27 cellular contexts compared by ENCODE assay signal in the genomic region with DNA sequence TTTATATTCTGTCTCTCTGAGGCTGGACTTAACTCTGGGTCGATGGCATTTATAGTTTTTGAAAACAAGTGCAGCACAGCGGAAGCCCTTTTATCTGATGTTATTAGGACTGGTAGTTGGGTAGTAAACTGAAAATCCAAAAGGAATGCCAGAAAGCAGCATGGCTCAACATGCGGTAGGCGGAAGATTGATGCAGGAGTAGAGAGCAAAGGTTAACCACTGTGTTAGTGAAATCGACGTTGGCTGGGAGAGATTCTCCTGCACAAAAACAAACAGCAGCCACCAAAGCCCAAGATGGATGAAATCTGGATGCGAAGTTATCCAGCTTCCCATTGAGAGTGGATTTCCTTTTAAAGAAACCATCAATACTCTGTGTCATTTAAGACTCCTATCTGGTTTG. TPM values are rescaled to one million over a fixed set of nuclear protein-coding genes. Genes with fewer than 3 reads are reported as not detected.
DNase-seq lines count a peak whose midpoint lies in the region; ATAC-seq, FAIRE-seq and TF ChIP-seq lines count a peak whose summit lies in the region.
"Had no signal": no experiment of that assay in that cellular context is flagged by ENCODE, and none has a peak within 500 bp of the region (broad histone marks: within the 10 kb centered on the region; RNA-seq: fewer than 3 reads in every experiment).

No MANE protein-coding gene starts in this region.

- TF ChIP-seq RAD21 in HepG2 (CRISPR knock-in tag; IDR thresholded peaks at IDR 0.05), result no peak

- H2AFZ ChIP-seq in HepG2 (ENCODE audit: low read length), result no peak overlapping the region
- H2AFZ ChIP-seq: GM23338 had no signal

- TF ChIP-seq EP300 in HepG2 (IDR thresholded peaks at IDR 0.05; ENCODE audit: low read depth in 2 of 2, low read length in 2 of 2) (no peak), HepG2 (CRISPR knock-in tag; IDR thresholded peaks at IDR 0.05; ENCODE audit: borderline replicate concordance) (no peak)

- H3K27ac ChIP-seq in HepG2 (ENCODE audit: extremely low read length, insufficient read depth, low read length) (no peak overlapping the region), RWPE1 (no peak overlapping the region)
- H3K27ac ChIP-seq: A549; BLaER1 treated with 17β-estradiol and CSF1 and Interleukin-3, amounts not matched to agents 10 nM and 100 nM had no signal

- no peaks in the 10 kb centered on the region for H3K79me2 ChIP-seq in HepG2 (ENCODE audit: insufficient read depth, low read length)

- ATAC-seq in left colon (peak; percentile 77), HepG2 (peak; percentile 87), mucosa of descending colon (peak; percentile 67), GM18505 (IDR thresholded peaks at IDR 0.05; ENCODE audit: unreplicated experiment) (no peak)
- ATAC-seq: A549, GM23338 had no signal

- peaks cover 0 to 3% of the 10 kb centered on the region in 2 experiments; a peak in 2 of 5 replicates for H3K27me3 ChIP-seq in HepG2 (ENCODE audit: control insufficient read depth in 1 of 2, insufficient read depth in 2 of 2, low read length in 2 of 2)
- H3K27me3 ChIP-seq in H7 (ENCODE audit: control insufficient read depth, insufficient read depth, low read length), result no peaks in the 10 kb centered on the region; the same call in 1 of the 2 replicates
- H3K27me3 ChIP-seq: BLaER1 treated with 17β-estradiol and CSF1 and Interleukin-3, amounts not matched to agents 10 nM and 100 nM had no signal

- DNase-seq in HuH-7 (ENCODE audit: low spot score), result peak; percentile 36
- no peak for DNase-seq in left colon
- DNase-seq in HepG2 (ENCODE audit: low spot score), result peak; percentile 29
- peak in 1 of 3 donors; percentile 10 for DNase-seq in mucosa of descending colon
- no peak for DNase-seq in RWPE1 (ENCODE audit: low spot score)
- DNase-seq in activated gamma-delta T cell treated with Interleukin-2 at 50 U/mL for 16 hours, result no peak
- DNase-seq in H7, result no peak
- DNase-seq: 8988T; ACHN; AML-193; BE2C; Calu3; CD4-positive, alpha-beta T cell; CD8-positive, alpha-beta memory T cell; DMS153; DND-41; HFFc6 had no signal

- H3K36me3 ChIP-seq in HepG2 (replicated peaks in 1 of 2; ENCODE audit: control insufficient read depth in 1 of 2, insufficient read depth in 2 of 2, low read length in 2 of 2) (no peaks in the 10 kb centered on the region), mucosa of descending colon (ENCODE audit: low read depth) (no peaks in the 10 kb centered on the region), H7 (replicated peaks; ENCODE audit: control insufficient read depth, insufficient read depth, low read length) (no peaks in the 10 kb centered on the region)
- H3K36me3 ChIP-seq: BE2C; BLaER1 treated with 17β-estradiol and CSF1 and Interleukin-3, amounts not matched to agents 10 nM and 100 nM; HAP-1 had no signal

- H3K9me3 ChIP-seq in HepG2 (ENCODE audit: low read length), result no peaks in the 10 kb centered on the region
- no peaks in the 10 kb centered on the region for H3K9me3 ChIP-seq in mucosa of descending colon
- H3K9me3 ChIP-seq: A549; BE2C; BLaER1 treated with 17β-estradiol and CSF1 and Interleukin-3, amounts not matched to agents 10 nM and 100 nM; HAP-1 had no signal

- FAIRE-seq in HepG2 (lab: Jason Lieb, UNC), result peak; percentile 72
- FAIRE-seq: A549, G401.6, GM12892, GM19239 had no signal

- no peak overlapping the region for H3K9ac ChIP-seq in HepG2 (ENCODE audit: insufficient read depth, low read depth, low read length)
- H3K9ac ChIP-seq: BLaER1 treated with 17β-estradiol and CSF1 and Interleukin-3, amounts not matched to agents 10 nM and 100 nM had no signal

- TF ChIP-seq CTCF in HepG2 (CRISPR knock-in tag; IDR thresholded peaks at IDR 0.05) (no peak), mucosa of descending colon (IDR thresholded peaks at IDR 0.05) (no peak), RWPE1 (conservative IDR thresholded peaks at IDR 0.05; ENCODE audit: low read depth) (no peak)

- H4K20me1 ChIP-seq in HepG2 (ENCODE audit: insufficient read depth, low read length), result no peaks in the 10 kb centered on the region
- H4K20me1 ChIP-seq: BLaER1 treated with 17β-estradiol and CSF1 and Interleukin-3, amounts not matched to agents 10 nM and 100 nM had no signal

- TF ChIP-seq POLR2A in HepG2 (IDR thresholded peaks at IDR 0.05; ENCODE audit: insufficient read depth in 1 of 2, low read depth in 2 of 2, low read length in 2 of 2), result no peak
- no peak for TF ChIP-seq POLR2A in GM18505 (IDR thresholded peaks at IDR 0.05; ENCODE audit: borderline replicate concordance, extremely low read depth, insufficient read depth, insufficient read length)

- peaks cover 26% of the 10 kb centered on the region for H3K4me1 ChIP-seq in HepG2 (ENCODE audit: insufficient read depth, low read length)
- H3K4me1 ChIP-seq in mucosa of descending colon (ENCODE audit: low read depth), result peaks cover 2% of the 10 kb centered on the region
- H3K4me1 ChIP-seq: A549; BE2C; BLaER1 treated with 17β-estradiol and CSF1 and Interleukin-3, amounts not matched to agents 10 nM and 100 nM; HAP-1 had no signal

- CTCF ChIA-PET in HepG2 (lab: Yijun Ruan, JAX; ENCODE audit: low intra/inter-chr PET ratio, low total read pairs), result no interaction called here
- CTCF ChIA-PET in RWPE1 (lab: Yijun Ruan, JAX), result no interaction called here

- intact Hi-C loops in left colon (cut with DNase I, micrococcal nuclease), result no loop called here
- intact Hi-C loops in HepG2 (cut with micrococcal nuclease; ENCODE audit: unreplicated experiment), result no loop called here
- intact Hi-C loops in mucosa of descending colon (cut with DNase I, micrococcal nuclease), result no loop called here

- POLR2A ChIA-PET in HepG2 (lab: Yijun Ruan, JAX), result no interaction called here
- POLR2A ChIA-PET in RWPE1 (lab: Yijun Ruan, JAX; ENCODE audit: low non-redundant PET), result no interaction called here

- 7% methylated on average over 7 of the region's 7 CpGs for WGBS in HepG2 (ENCODE audit: low lambda C conversion rate)

- H3K4me2 ChIP-seq in HepG2 (ENCODE audit: low read depth, low read length), result peak overlapping the region; percentile 34
- H3K4me2 ChIP-seq: A549; BLaER1 treated with 17β-estradiol and CSF1 and Interleukin-3, amounts not matched to agents 10 nM and 100 nM; GM23338 had no signal

- no TSS peak for BruUV-seq in HepG2 (replicated peaks; lab: Mats Ljungman, UMichigan)

- in situ Hi-C loops in HepG2 (cut with HindIII; ENCODE audit: extremely low pct_ligation_motif_present, low pct_unique_long_range_greater_than_20kb), result loop anchor here (25.0 kb wide), 1 partner anchor 949 kb away; no protein-coding TSS in a partner anchor

- H3K4me3 ChIP-seq in HepG2 (replicated peaks in 1 of 3; ENCODE audit: insufficient read depth in 1 of 3, low read depth in 2 of 3, low read length in 3 of 3), result no peak overlapping the region
- H3K4me3 ChIP-seq in mucosa of descending colon, result no peak overlapping the region
- no peak overlapping the region for H3K4me3 ChIP-seq in H7 (ENCODE audit: insufficient read depth, low read depth, low read length)
- H3K4me3 ChIP-seq: A549; BLaER1 treated with 17β-estradiol and CSF1 and Interleukin-3, amounts not matched to agents 10 nM and 100 nM; GM23338; HAP-1 had no signal

TF ChIP-seq in HepG2, 621 proteins besides CTCF, POLR2A, EP300 and RAD21 (continues in another document):
- TF ChIP-seq, protein P1, sequence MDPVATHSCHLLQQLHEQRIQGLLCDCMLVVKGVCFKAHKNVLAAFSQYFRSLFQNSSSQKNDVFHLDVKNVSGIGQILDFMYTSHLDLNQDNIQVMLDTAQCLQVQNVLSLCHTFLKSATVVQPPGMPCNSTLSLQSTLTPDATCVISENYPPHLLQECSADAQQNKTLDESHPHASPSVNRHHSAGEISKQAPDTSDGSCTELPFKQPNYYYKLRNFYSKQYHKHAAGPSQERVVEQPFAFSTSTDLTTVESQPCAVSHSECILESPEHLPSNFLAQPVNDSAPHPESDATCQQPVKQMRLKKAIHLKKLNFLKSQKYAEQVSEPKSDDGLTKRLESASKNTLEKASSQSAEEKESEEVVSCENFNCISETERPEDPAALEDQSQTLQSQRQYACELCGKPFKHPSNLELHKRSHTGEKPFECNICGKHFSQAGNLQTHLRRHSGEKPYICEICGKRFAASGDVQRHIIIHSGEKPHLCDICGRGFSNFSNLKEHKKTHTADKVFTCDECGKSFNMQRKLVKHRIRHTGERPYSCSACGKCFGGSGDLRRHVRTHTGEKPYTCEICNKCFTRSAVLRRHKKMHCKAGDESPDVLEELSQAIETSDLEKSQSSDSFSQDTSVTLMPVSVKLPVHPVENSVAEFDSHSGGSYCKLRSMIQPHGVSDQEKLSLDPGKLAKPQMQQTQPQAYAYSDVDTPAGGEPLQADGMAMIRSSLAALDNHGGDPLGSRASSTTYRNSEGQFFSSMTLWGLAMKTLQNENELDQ (CRISPR knock-in tag; IDR thresholded peaks at IDR 0.05; ENCODE audit: borderline replicate concordance), result no peak
- TF ChIP-seq HNF4G (IDR thresholded peaks at IDR 0.05; ENCODE audit: borderline replicate concordance, low read depth, low read length) (peak; percentile 46; the same call in 1 of the 2 replicates), HNF4G (CRISPR knock-in tag; IDR thresholded peaks at IDR 0.05; ENCODE audit: borderline replicate concordance, low read depth) (no peak)

RNA-seq across cellular contexts. Expression of gene EMX2, which starts 54.5 kb away (rescaled TPM):
- total RNA-seq in left colon, result under 1 TPM in 1 of 2 donors, not detected in 1; 0.31 TPM
- total RNA-seq in HepG2 (2016; rRNA removed; fragmentation: Illumina TruSeq; extraction: Trizol), result not detected in 2 replicates
- not detected in 2 replicates for total RNA-seq in HepG2 (2016; cell fraction: cytosol; rRNA removed; fragmentation: Illumina TruSeq; extraction: Trizol; ENCODE audit: low read depth)
- not detected in 2 replicates for total RNA-seq in HepG2 (2016; cell fraction: insoluble cytoplasmic fraction; rRNA removed; fragmentation: Illumina TruSeq; extraction: Trizol)
- total RNA-seq in HepG2 (2016; cell fraction: membrane; rRNA removed; fragmentation: Illumina TruSeq; extraction: Trizol), result not detected in 2 replicates
- not detected in 2 replicates for total RNA-seq in HepG2 (2016; cell fraction: nucleus; rRNA removed; fragmentation: Illumina TruSeq; extraction: Trizol)
- not detected in 2 replicates for polyA plus RNA-seq in HepG2 (2011; rRNA removed)
- polyA plus RNA-seq in HepG2 (2011; cell fraction: cytosol; rRNA removed), result not detected in 2 replicates
- not detected in 2 replicates for polyA plus RNA-seq in HepG2 (2011; cell fraction: nucleus; rRNA removed)
- polyA plus RNA-seq in HepG2 (2012), result 0.07 TPM in 1 of 2 replicates, not detected in the other
- not detected in 2 replicates for polyA plus RNA-seq in HepG2 (2016; cell fraction: cytosol; fragmentation: Illumina TruSeq; extraction: Trizol; ENCODE audit: low read depth)
- not detected in 2 replicates for polyA plus RNA-seq in HepG2 (2016; cell fraction: insoluble cytoplasmic fraction; fragmentation: Illumina TruSeq; extraction: Trizol; ENCODE audit: low read depth)
- not detected in 2 replicates for polyA plus RNA-seq in HepG2 (2016; cell fraction: membrane; fragmentation: Illumina TruSeq; extraction: Trizol; ENCODE audit: low read depth)
- not detected in 2 replicates for polyA plus RNA-seq in HepG2 (2016; cell fraction: nucleus; fragmentation: Illumina TruSeq; extraction: Trizol; ENCODE audit: insufficient read depth, low read depth)
- polyA minus RNA-seq in HepG2 (2011; rRNA and poly(A)+ RNA removed; ENCODE audit: low replicate concordance), result not detected in 2 replicates
- polyA minus RNA-seq in HepG2 (2011; cell fraction: cytosol; rRNA and poly(A)+ RNA removed), result not detected in 2 replicates
- polyA minus RNA-seq in HepG2 (2011; cell fraction: nucleus; rRNA and poly(A)+ RNA removed), result not detected in 2 replicates
- total RNA-seq in mucosa of descending colon, result not detected
- total RNA-seq in H7 (2014; rRNA removed; shearing (Covaris generic)), result not detected in 2 replicates
- total RNA-seq: Calu3; CD4-positive, alpha-beta T cell; CD8-positive, alpha-beta memory T cell; GM23338; H4; HFFc6 had no signal
- polyA plus RNA-seq: A549; CD14-positive monocyte; CD8-positive, alpha-beta memory T cell; GM23338 had no signal

Comparison
In these comparisons a context has a peak if more than half of its experiments do, and no peak if none do; other contexts are left out.
1. DNase-seq: peak in HuH-7 (single experiment) and HepG2 (single experiment); none in left colon (0 of 2), RWPE1 (single experiment), activated gamma-delta T cell treated with Interleukin-2 at 50 U/mL for 16 hours (single experiment) and H7 (single experiment).